ENCODE assay signal across 15 cellular contexts in genomic region chr12:39613525-39613924, GRCh38. TPM values are rescaled to one million over a fixed set of nuclear protein-coding genes. Genes with fewer than 3 reads are reported as not detected.
DNase-seq lines count a peak whose midpoint lies in the region; ATAC-seq and TF ChIP-seq lines count a peak whose summit lies in the region.
"Had no signal": no experiment of that assay in that cellular context is flagged by ENCODE, and none has a peak within 500 bp of the region (broad histone marks: within the 10 kb centered on the region; RNA-seq: fewer than 3 reads in every experiment).

No MANE protein-coding gene starts in this region.

- H3K4me3 Mint-ChIP-seq in activated T-cell treated with anti-CD3 and anti-CD28 coated beads, Interleukin-2, amount 50 U/mL, for 72 hours = peak overlapping the region; percentile 78 to 83
- no peak overlapping the region for H3K4me3 Mint-ChIP-seq in activated T-cell treated with anti-CD3 and anti-CD28 coated beads, Interleukin-2, amount 50 U/mL, for 4 hours
- peak overlapping the region; percentile 69 for H3K4me3 Mint-ChIP-seq in activated CD8-positive, alpha-beta T cell treated with anti-CD3 and anti-CD28 coated beads for 36 hours
- peak overlapping the region; percentile 1 to 55 for H3K4me3 Mint-ChIP-seq in effector memory CD8-positive, alpha-beta T cell
- H3K4me3 Mint-ChIP-seq: nephron progenitor cell had no signal

- in situ Hi-C loops in G401 (cut with HindIII; ENCODE audit: low sequenced_read_pairs) = no loop called here

- POLR2A ChIA-PET in activated CD8-positive, alpha-beta T cell treated with anti-CD3 and anti-CD28 coated beads for 36 hours (lab: Charles Lee) = interaction anchor here (0.6 kb wide), 1 partner anchor 26 kb away, joined by 3 read pairs; no protein-coding TSS in a partner anchor

- intact Hi-C loops in activated CD8-positive, alpha-beta T cell treated with anti-CD3 and anti-CD28 coated beads for 36 hours (cut with micrococcal nuclease) = no loop called here

- peaks cover 7 to 11% of the 10 kb centered on the region in 2 donors for H3K36me3 Mint-ChIP-seq in activated T-cell treated with anti-CD3 and anti-CD28 coated beads, Interleukin-2, amount 50 U/mL, for 72 hours (ENCODE audit: insufficient read depth in 2 of 2)
- H3K36me3 Mint-ChIP-seq in activated T-cell treated with anti-CD3 and anti-CD28 coated beads, Interleukin-2, amount 50 U/mL, for 4 hours (ENCODE audit: insufficient read depth) = peaks cover 17% of the 10 kb centered on the region
- H3K36me3 Mint-ChIP-seq in activated CD8-positive, alpha-beta T cell treated with anti-CD3 and anti-CD28 coated beads for 36 hours (ENCODE audit: low read depth) = peaks cover 22% of the 10 kb centered on the region
- peaks cover 2% of the 10 kb centered on the region for H3K36me3 Mint-ChIP-seq in effector memory CD8-positive, alpha-beta T cell (ENCODE audit: insufficient read depth)

- H3K4me3 ChIP-seq in MG63 = no peak overlapping the region
- H3K4me3 ChIP-seq: thyroid gland had no signal

- no peak for ATAC-seq in activated T-cell treated with anti-CD3 and anti-CD28 coated beads, Interleukin-2, amount 50 U/mL, for 72 hours (replicated peaks in 1 of 2)
- ATAC-seq in activated T-cell treated with anti-CD3 and anti-CD28 coated beads, Interleukin-2, amount 50 U/mL, for 4 hours = no peak
- no peak for ATAC-seq in activated CD8-positive, alpha-beta T cell treated with anti-CD3 and anti-CD28 coated beads for 36 hours
- peak; percentile 22 for ATAC-seq in effector memory CD8-positive, alpha-beta T cell (replicated peaks)
- ATAC-seq: left colon had no signal

- no peaks in the 10 kb centered on the region for H3K27me3 ChIP-seq in MG63
- H3K27me3 ChIP-seq: thyroid gland had no signal

- CTCF ChIA-PET in activated CD8-positive, alpha-beta T cell treated with anti-CD3 and anti-CD28 coated beads for 36 hours (lab: Charles Lee) = interaction anchor here (1.5 to 1.8 kb wide), 2 partner anchors 9 to 21 kb away, joined by 4 to 5 read pairs; no protein-coding TSS in a partner anchor

- no peak for DNase-seq in activated T-cell treated with anti-CD3 and anti-CD28 coated beads, Interleukin-2, amount 50 U/mL, for 72 hours
- no peak for DNase-seq in activated T-cell treated with anti-CD3 and anti-CD28 coated beads, Interleukin-2, amount 50 U/mL, for 4 hours
- DNase-seq in G401 (ENCODE audit: low spot score) (peak; percentile 58), NCI-H1417 treated with DMSO at 0.1 percent for 48 hours (lab: John Stamatoyannopoulos, UW) (no peak), MG63 (no peak)
- DNase-seq in activated CD8-positive, alpha-beta T cell treated with anti-CD3 and anti-CD28 coated beads for 36 hours = no peak
- no peak for DNase-seq in effector memory CD8-positive, alpha-beta T cell
- DNase-seq: activated CD4-positive, CD25-positive, alpha-beta regulatory T cell treated with anti-CD3 and anti-CD28 coated beads, Interleukin-2, amount 50 U/mL, for 72 hours; H7; left colon; NCI-H187; nephron progenitor cell; posterior cingulate gyrus; thyroid gland had no signal

- H3K9me3 ChIP-seq in MG63 = no peaks in the 10 kb centered on the region
- H3K9me3 ChIP-seq: thyroid gland had no signal

- peaks cover 24% of the 10 kb centered on the region for H3K4me1 Mint-ChIP-seq in activated T-cell treated with anti-CD3 and anti-CD28 coated beads, Interleukin-2, amount 50 U/mL, for 72 hours (ENCODE audit: low read depth)
- peaks cover 60% of the 10 kb centered on the region for H3K4me1 Mint-ChIP-seq in activated T-cell treated with anti-CD3 and anti-CD28 coated beads, Interleukin-2, amount 50 U/mL, for 4 hours (ENCODE audit: low read depth)
- peaks cover 56% of the 10 kb centered on the region for H3K4me1 Mint-ChIP-seq in activated CD8-positive, alpha-beta T cell treated with anti-CD3 and anti-CD28 coated beads for 36 hours (ENCODE audit: low read depth)
- peaks cover 18 to 43% of the 10 kb centered on the region in 2 donors for H3K4me1 Mint-ChIP-seq in effector memory CD8-positive, alpha-beta T cell (ENCODE audit: low read depth in 2 of 2)
- H3K4me1 Mint-ChIP-seq: nephron progenitor cell had no signal

- no peaks in the 10 kb centered on the region for H3K9me3 Mint-ChIP-seq in activated T-cell treated with anti-CD3 and anti-CD28 coated beads, Interleukin-2, amount 50 U/mL, for 72 hours
- H3K9me3 Mint-ChIP-seq in activated T-cell treated with anti-CD3 and anti-CD28 coated beads, Interleukin-2, amount 50 U/mL, for 4 hours = no peaks in the 10 kb centered on the region
- H3K9me3 Mint-ChIP-seq in activated CD8-positive, alpha-beta T cell treated with anti-CD3 and anti-CD28 coated beads for 36 hours = peaks cover 2% of the 10 kb centered on the region
- H3K9me3 Mint-ChIP-seq in effector memory CD8-positive, alpha-beta T cell = no peaks in the 10 kb centered on the region
- H3K9me3 Mint-ChIP-seq: IgD-negative memory B cell, nephron progenitor cell had no signal

- H3K27me3 Mint-ChIP-seq in activated T-cell treated with anti-CD3 and anti-CD28 coated beads, Interleukin-2, amount 50 U/mL, for 72 hours (ENCODE audit: low read depth) = no peaks in the 10 kb centered on the region
- H3K27me3 Mint-ChIP-seq in activated T-cell treated with anti-CD3 and anti-CD28 coated beads, Interleukin-2, amount 50 U/mL, for 4 hours (ENCODE audit: low read depth) = no peaks in the 10 kb centered on the region
- no peaks in the 10 kb centered on the region for H3K27me3 Mint-ChIP-seq in activated CD8-positive, alpha-beta T cell treated with anti-CD3 and anti-CD28 coated beads for 36 hours
- H3K27me3 Mint-ChIP-seq in effector memory CD8-positive, alpha-beta T cell = no peaks in the 10 kb centered on the region
- H3K27me3 Mint-ChIP-seq: IgD-negative memory B cell had no signal

- TF ChIP-seq CTCF in activated CD8-positive, alpha-beta T cell treated with anti-CD3 and anti-CD28 coated beads for 36 hours (IDR thresholded peaks at IDR 0.05) = no peak

- H3K27ac Mint-ChIP-seq in activated T-cell treated with anti-CD3 and anti-CD28 coated beads, Interleukin-2, amount 50 U/mL, for 72 hours = no peak overlapping the region
- peak overlapping the region; percentile 84 for H3K27ac Mint-ChIP-seq in activated CD8-positive, alpha-beta T cell treated with anti-CD3 and anti-CD28 coated beads for 36 hours
- peak overlapping the region in 1 of 2 donors; percentile 53 for H3K27ac Mint-ChIP-seq in effector memory CD8-positive, alpha-beta T cell
- H3K27ac Mint-ChIP-seq: nephron progenitor cell had no signal

- no peaks in the 10 kb centered on the region for H3K36me3 ChIP-seq in MG63
- H3K36me3 ChIP-seq: thyroid gland had no signal

RNA-seq across cellular contexts. Expression of gene ABCD2, which starts 6.1 kb away (rescaled TPM):
- total RNA-seq in activated T-cell treated with anti-CD3 and anti-CD28 coated beads, Interleukin-2, amount 50 U/mL, for 72 hours = 10 to 100 TPM in 1 of 2 donors, 1 to 10 TPM in 1; 10.0 to 11.2 TPM
- total RNA-seq in activated T-cell treated with anti-CD3 and anti-CD28 coated beads, Interleukin-2, amount 50 U/mL, for 4 hours = under 1 TPM; 0.69 to 0.89 (median 0.79) TPM
- total RNA-seq in G401 (2014; rRNA removed; shearing (Covaris generic)) = not detected in 2 replicates
- 1 to 10 TPM; 3.8 to 4.0 TPM for total RNA-seq in activated CD8-positive, alpha-beta T cell treated with anti-CD3 and anti-CD28 coated beads for 36 hours
- not detected in 2 replicates for total RNA-seq in MG63 (2014; rRNA removed; shearing (Covaris generic); ENCODE audit: low replicate concordance)
- total RNA-seq: H7 had no signal
